17 cellular contexts compared by ENCODE assay signal in genomic region chr1:12383786-12384185, GRCh38.
A peak's percentile ranks its signal among the peaks of the same experiment; 100 is the strongest.
DNase-seq lines count a peak whose midpoint lies in the region; ATAC-seq, FAIRE-seq and TF ChIP-seq lines count a peak whose summit lies in the region.
"Had no signal": no experiment of that assay in that cellular context is flagged by ENCODE, and none has a peak within 500 bp of the region (broad histone marks: within the 10 kb centered on the region; RNA-seq: fewer than 3 reads in every experiment).

No MANE protein-coding gene starts in this region.

- H3K9me3 Mint-ChIP-seq in CD4-positive, alpha-beta T cell, result peaks cover 6% of the 10 kb centered on the region
- H3K9me3 Mint-ChIP-seq in activated naive CD8-positive, alpha-beta T cell treated with anti-CD3 and anti-CD28 coated beads for 36 hours, result peaks cover 21% of the 10 kb centered on the region

- no peak for DNase-seq in CD4-positive, alpha-beta T cell
- peak; percentile 21 for DNase-seq in ELR (ENCODE audit: low read depth)
- no peak for DNase-seq in activated naive CD8-positive, alpha-beta T cell treated with anti-CD3 and anti-CD28 coated beads for 36 hours
- no peak for DNase-seq in keratinocyte (ENCODE audit: low read depth, low spot score)
- no peak for DNase-seq in DMS 273 treated with DMSO at 0.1 percent for 48 hours (lab: John Stamatoyannopoulos, UW)
- DNase-seq in RPMI8226, result no peak
- DNase-seq: glutamatergic neuron, kidney, midbrain, MV-4-11, transverse colon had no signal

- no peak overlapping the region for H2AFZ ChIP-seq in keratinocyte (ENCODE audit: control insufficient read depth, low read length)

- dilution Hi-C loops in keratinocyte (cut with MboI; ENCODE audit: extremely low pct_ligation_motif_present, low sequenced_read_pairs), result no loop called here

- peak overlapping the region; percentile 2 for H3K4me3 Mint-ChIP-seq in CD4-positive, alpha-beta T cell
- no peak overlapping the region for H3K4me3 Mint-ChIP-seq in activated naive CD8-positive, alpha-beta T cell treated with anti-CD3 and anti-CD28 coated beads for 36 hours
- H3K4me3 Mint-ChIP-seq: WTC11 had no signal

- ATAC-seq in CD4-positive, alpha-beta T cell (ENCODE audit: poor library complexity), result no peak
- ATAC-seq in HG02610 (IDR thresholded peaks at IDR 0.05; ENCODE audit: unreplicated experiment) (no peak), HG03108 (IDR thresholded peaks at IDR 0.05; ENCODE audit: unreplicated experiment) (no peak)
- ATAC-seq: WTC11 had no signal

- H3K9ac ChIP-seq in keratinocyte (ENCODE audit: control insufficient read depth, extremely low read depth, insufficient read depth, low read length), result no peak overlapping the region

- no peaks in the 10 kb centered on the region for H3K9me1 ChIP-seq in keratinocyte (ENCODE audit: control insufficient read depth, extremely low read depth, insufficient read depth, low read length)

- H3K4me2 ChIP-seq in keratinocyte (ENCODE audit: control insufficient read depth, extremely low read depth, insufficient read depth, low read depth, low read length), result no peak overlapping the region

- H3K4me1 Mint-ChIP-seq in CD4-positive, alpha-beta T cell (ENCODE audit: low read depth), result peaks cover 58% of the 10 kb centered on the region
- H3K4me1 Mint-ChIP-seq in activated naive CD8-positive, alpha-beta T cell treated with anti-CD3 and anti-CD28 coated beads for 36 hours, result peaks cover 41% of the 10 kb centered on the region
- H3K4me1 Mint-ChIP-seq: WTC11 had no signal

- intact Hi-C loops in CD4-positive, alpha-beta T cell (cut with DNase I, micrococcal nuclease), result no loop called here

- H3K27ac ChIP-seq in CD4-positive, alpha-beta T cell (ENCODE audit: low read depth, low read length), result peak overlapping the region; percentile 44
- peak overlapping the region; percentile 44 for H3K27ac ChIP-seq in keratinocyte (ENCODE audit: control insufficient read depth, insufficient read depth, low read length)
- H3K27ac ChIP-seq: transverse colon had no signal

- FAIRE-seq in keratinocyte (lab: Jason Lieb, UNC), result peak; percentile 17
- FAIRE-seq: endothelial cell of umbilical vein, G401.6, kidney had no signal

- H3K79me2 ChIP-seq in keratinocyte (ENCODE audit: control insufficient read depth, insufficient read depth, low read length), result no peaks in the 10 kb centered on the region

- TF ChIP-seq CTCF in CD4-positive, alpha-beta T cell (IDR thresholded peaks at IDR 0.05), result no peak
- TF ChIP-seq CTCF in keratinocyte (optimal IDR thresholded peaks at IDR 0.05 in 1 of 3, IDR thresholded peaks at IDR 0.05 in 1 of 3, conservative IDR thresholded peaks at IDR 0.05 in 1 of 3; ENCODE audit: extremely low read depth in 1 of 3, insufficient read depth in 2 of 3, low read length in 3 of 3), result no peak

- H3K4me3 ChIP-seq in keratinocyte (ENCODE audit: control insufficient read depth in 2 of 3, extremely low read depth in 1 of 3, insufficient read depth in 2 of 3, low read depth in 1 of 3, low read length in 3 of 3), result no peak overlapping the region
- H3K4me3 ChIP-seq: HAP-1, transverse colon had no signal

- H3K36me3 ChIP-seq in keratinocyte (ENCODE audit: control insufficient read depth in 2 of 2, extremely low read depth in 1 of 2, insufficient read depth in 2 of 2, low read length in 2 of 2), result peaks cover 18 to 27% of the 10 kb centered on the region in 2 experiments

- H3K9me3 ChIP-seq in CD4-positive, alpha-beta T cell (ENCODE audit: control insufficient read depth, low read length), result peaks cover 14% of the 10 kb centered on the region
- H3K9me3 ChIP-seq in keratinocyte (ENCODE audit: control insufficient read depth, low read depth, low read length), result peaks cover 6% of the 10 kb centered on the region

- peaks cover 33% of the 10 kb centered on the region for H3K4me1 ChIP-seq in keratinocyte (ENCODE audit: control insufficient read depth, extremely low read depth, insufficient read depth, low read length)

- H4K20me1 ChIP-seq in keratinocyte (ENCODE audit: control insufficient read depth, extremely low read depth, insufficient read depth, low read length), result no peaks in the 10 kb centered on the region

- CTCF ChIA-PET in CD4-positive, alpha-beta T cell (lab: Charles Lee), result interaction anchor here (2.1 kb wide), 1 partner anchor 236 kb away, joined by 12 read pairs; no protein-coding TSS in a partner anchor

- no peaks in the 10 kb centered on the region for H3K27me3 Mint-ChIP-seq in CD4-positive, alpha-beta T cell
- no peaks in the 10 kb centered on the region for H3K27me3 Mint-ChIP-seq in activated naive CD8-positive, alpha-beta T cell treated with anti-CD3 and anti-CD28 coated beads for 36 hours

- no peaks in the 10 kb centered on the region for H3K27me3 ChIP-seq in CD4-positive, alpha-beta T cell (ENCODE audit: control insufficient read depth, insufficient read depth, low read length)
- no peaks in the 10 kb centered on the region for H3K27me3 ChIP-seq in keratinocyte (ENCODE audit: control insufficient read depth, extremely low read depth, insufficient read depth, low read length)
- H3K27me3 ChIP-seq: transverse colon had no signal

- H3K36me3 Mint-ChIP-seq in CD4-positive, alpha-beta T cell (ENCODE audit: low read depth), result peaks cover 93% of the 10 kb centered on the region
- peaks cover 78% of the 10 kb centered on the region for H3K36me3 Mint-ChIP-seq in activated naive CD8-positive, alpha-beta T cell treated with anti-CD3 and anti-CD28 coated beads for 36 hours

- POLR2A ChIA-PET in CD4-positive, alpha-beta T cell (lab: Charles Lee), result no interaction called here

- peak overlapping the region; percentile 74 for H3K27ac Mint-ChIP-seq in CD4-positive, alpha-beta T cell
- H3K27ac Mint-ChIP-seq in activated naive CD8-positive, alpha-beta T cell treated with anti-CD3 and anti-CD28 coated beads for 36 hours, result peak overlapping the region; percentile 3
- H3K27ac Mint-ChIP-seq: WTC11 had no signal
